ENCODE assay signal across 1 cellular context in the genomic region with DNA sequence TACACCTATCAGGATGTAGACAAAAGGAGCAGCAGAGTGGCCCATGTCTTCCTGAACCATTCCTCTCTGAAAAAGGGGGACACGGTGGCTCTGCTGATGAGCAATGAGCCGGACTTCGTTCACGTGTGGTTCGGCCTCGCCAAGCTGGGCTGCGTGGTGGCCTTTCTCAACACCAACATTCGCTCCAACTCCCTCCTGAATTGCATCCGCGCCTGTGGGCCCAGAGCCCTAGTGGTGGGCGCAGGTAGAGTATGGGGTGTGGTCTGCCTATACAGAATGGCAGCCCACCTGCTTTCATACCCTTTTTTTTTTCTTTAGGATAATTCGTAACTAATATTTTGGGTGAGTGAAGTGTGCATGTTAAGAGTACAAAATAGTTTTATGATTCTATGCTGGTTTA.
TF ChIP-seq lines count a peak whose summit lies in the region.

No MANE protein-coding gene starts in this region.

TF ChIP-seq in H1, 55 proteins besides CTCF, POLR2A, EP300 and RAD21:
- TF ChIP-seq, protein P1, sequence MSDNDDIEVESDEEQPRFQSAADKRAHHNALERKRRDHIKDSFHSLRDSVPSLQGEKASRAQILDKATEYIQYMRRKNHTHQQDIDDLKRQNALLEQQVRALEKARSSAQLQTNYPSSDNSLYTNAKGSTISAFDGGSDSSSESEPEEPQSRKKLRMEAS (IDR thresholded peaks at IDR 0.05), result peak; percentile 53; the same call in 1 of the 2 replicates
- no peak for TF ChIP-seq FOSL1 (IDR thresholded peaks at IDR 0.05; ENCODE audit: insufficient read depth, low read depth, low read length)
- no peak for TF ChIP-seq YY1 (IDR thresholded peaks at IDR 0.05; ENCODE audit: low read depth, low read length)
- TF ChIP-seq, protein P2, sequence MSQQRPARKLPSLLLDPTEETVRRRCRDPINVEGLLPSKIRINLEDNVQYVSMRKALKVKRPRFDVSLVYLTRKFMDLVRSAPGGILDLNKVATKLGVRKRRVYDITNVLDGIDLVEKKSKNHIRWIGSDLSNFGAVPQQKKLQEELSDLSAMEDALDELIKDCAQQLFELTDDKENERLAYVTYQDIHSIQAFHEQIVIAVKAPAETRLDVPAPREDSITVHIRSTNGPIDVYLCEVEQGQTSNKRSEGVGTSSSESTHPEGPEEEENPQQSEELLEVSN (IDR thresholded peaks at IDR 0.05), result peak; percentile 64
- TF ChIP-seq SAP30 (IDR thresholded peaks at IDR 0.05; ENCODE audit: insufficient read depth, insufficient replicate concordance, low read length), result no peak
- TF ChIP-seq MAFK (IDR thresholded peaks at IDR 0.05; ENCODE audit: low read depth, low read length), result no peak
